In genomic region chr19:16209266-16209665, GRCh38 we compare ENCODE assay signal across 20 cellular contexts. TPM values are rescaled to one million over a fixed set of nuclear protein-coding genes. Genes with fewer than 3 reads are reported as not detected.
DNase-seq lines count a peak whose midpoint lies in the region; ATAC-seq and TF ChIP-seq lines count a peak whose summit lies in the region.
"Had no signal": no experiment of that assay in that cellular context is flagged by ENCODE, and none has a peak within 500 bp of the region (broad histone marks: within the 10 kb centered on the region; RNA-seq: fewer than 3 reads in every experiment).

No MANE protein-coding gene starts in this region.

- H3K9me3 Mint-ChIP-seq in activated CD8-positive, alpha-beta T cell treated with anti-CD3 and anti-CD28 coated beads for 36 hours, result peaks cover 10% of the 10 kb centered on the region
- no peaks in the 10 kb centered on the region for H3K9me3 Mint-ChIP-seq in activated CD8-positive, alpha-beta T cell treated with anti-CD3 and anti-CD28 coated beads, Interleukin-2, amount 10 ng/mL, durations not matched to agents 7 days and 5 days (ENCODE audit: insufficient read depth)

- CTCF ChIA-PET in activated CD8-positive, alpha-beta T cell treated with anti-CD3 and anti-CD28 coated beads for 36 hours (lab: Charles Lee), result interaction anchor here (1.1 kb wide), 2 partner anchors 24 to 167 kb away, joined by 3 to 4 read pairs; no protein-coding TSS in a partner anchor
- CTCF ChIA-PET in activated CD8-positive, alpha-beta T cell treated with anti-CD3 and anti-CD28 coated beads, Interleukin-2, amount 10 ng/mL, durations not matched to agents 7 days and 5 days (lab: Charles Lee), result interaction anchor here (0.8 kb wide), 2 partner anchors 38 to 123 kb away, joined by 3 read pairs; no protein-coding TSS in a partner anchor

- peaks cover 70% of the 10 kb centered on the region for H3K36me3 Mint-ChIP-seq in activated CD8-positive, alpha-beta T cell treated with anti-CD3 and anti-CD28 coated beads for 36 hours (ENCODE audit: low read depth)
- peaks cover 78% of the 10 kb centered on the region for H3K36me3 Mint-ChIP-seq in activated CD8-positive, alpha-beta T cell treated with anti-CD3 and anti-CD28 coated beads, Interleukin-2, amount 10 ng/mL, durations not matched to agents 7 days and 5 days (ENCODE audit: low read depth)

- H3K27me3 Mint-ChIP-seq in activated CD8-positive, alpha-beta T cell treated with anti-CD3 and anti-CD28 coated beads for 36 hours, result no peaks in the 10 kb centered on the region
- no peaks in the 10 kb centered on the region for H3K27me3 Mint-ChIP-seq in activated CD8-positive, alpha-beta T cell treated with anti-CD3 and anti-CD28 coated beads, Interleukin-2, amount 10 ng/mL, durations not matched to agents 7 days and 5 days (ENCODE audit: low read depth)

- peak overlapping the region; percentile 98 for H3K27ac ChIP-seq in VCaP
- H3K27ac ChIP-seq: A549, C4-2B had no signal

- no peak overlapping the region for H3K4me3 Mint-ChIP-seq in activated CD8-positive, alpha-beta T cell treated with anti-CD3 and anti-CD28 coated beads for 36 hours
- no peak overlapping the region for H3K4me3 Mint-ChIP-seq in activated CD8-positive, alpha-beta T cell treated with anti-CD3 and anti-CD28 coated beads, Interleukin-2, amount 10 ng/mL, durations not matched to agents 7 days and 5 days
- H3K4me3 Mint-ChIP-seq: HFFc6 had no signal

- intact Hi-C loops in activated CD8-positive, alpha-beta T cell treated with anti-CD3 and anti-CD28 coated beads for 36 hours (cut with micrococcal nuclease), result no loop called here

- H3K4me1 Mint-ChIP-seq in activated CD8-positive, alpha-beta T cell treated with anti-CD3 and anti-CD28 coated beads for 36 hours (ENCODE audit: low read depth), result peaks cover 68% of the 10 kb centered on the region
- H3K4me1 Mint-ChIP-seq in activated CD8-positive, alpha-beta T cell treated with anti-CD3 and anti-CD28 coated beads, Interleukin-2, amount 10 ng/mL, durations not matched to agents 7 days and 5 days (ENCODE audit: low read depth), result peaks cover 57% of the 10 kb centered on the region

- POLR2A ChIA-PET in activated CD8-positive, alpha-beta T cell treated with anti-CD3 and anti-CD28 coated beads for 36 hours (lab: Charles Lee), result interaction anchor here (1.1 to 1.8 kb wide), 2 partner anchors 9 to 15 kb away, joined by 4 to 5 read pairs; no protein-coding TSS in a partner anchor
- POLR2A ChIA-PET in activated CD8-positive, alpha-beta T cell treated with anti-CD3 and anti-CD28 coated beads, Interleukin-2, amount 10 ng/mL, durations not matched to agents 7 days and 5 days (lab: Charles Lee), result interaction anchor here (0.7 kb wide), 1 partner anchor 287 kb away, joined by 3 read pairs; the partner anchor contains the start of genes C19orf44 and CALR3

- ATAC-seq in activated CD8-positive, alpha-beta T cell treated with anti-CD3 and anti-CD28 coated beads for 36 hours, result no peak
- no peak for ATAC-seq in activated CD8-positive, alpha-beta T cell treated with anti-CD3 and anti-CD28 coated beads, Interleukin-2, amount 10 ng/mL, durations not matched to agents 7 days and 5 days
- ATAC-seq in HG02623 (IDR thresholded peaks at IDR 0.05; ENCODE audit: unreplicated experiment) (no peak), HG03135 (IDR thresholded peaks at IDR 0.05; ENCODE audit: unreplicated experiment) (no peak)
- ATAC-seq: A549 had no signal

- no peak for TF ChIP-seq CTCF in activated CD8-positive, alpha-beta T cell treated with anti-CD3 and anti-CD28 coated beads for 36 hours (IDR thresholded peaks at IDR 0.05)
- no peak for TF ChIP-seq CTCF in VCaP (conservative IDR thresholded peaks at IDR 0.05)

- peak overlapping the region; percentile 83 for H3K27ac Mint-ChIP-seq in activated CD8-positive, alpha-beta T cell treated with anti-CD3 and anti-CD28 coated beads for 36 hours
- no peak overlapping the region for H3K27ac Mint-ChIP-seq in activated CD8-positive, alpha-beta T cell treated with anti-CD3 and anti-CD28 coated beads, Interleukin-2, amount 10 ng/mL, durations not matched to agents 7 days and 5 days
- H3K27ac Mint-ChIP-seq: HFFc6 had no signal

- DNase-seq in activated CD8-positive, alpha-beta T cell treated with anti-CD3 and anti-CD28 coated beads for 36 hours, result no peak
- no peak for DNase-seq in activated CD8-positive, alpha-beta T cell treated with anti-CD3 and anti-CD28 coated beads, Interleukin-2, amount 10 ng/mL, durations not matched to agents 7 days and 5 days
- peak; percentile 55 for DNase-seq in mesenteric fat pad (ENCODE audit: low spot score)
- DNase-seq in kidney tubule cell (ENCODE audit: low spot score), result no peak
- DNase-seq: Caco-2, HFFc6, IMR-90, Karpas-422, MG63, NCI-H187, NCI-H446, NCI-H69, RPMI8226, SIG-M5 had no signal

RNA-seq across cellular contexts. Expression of gene AP1M1, which starts 11.6 kb away (rescaled TPM):
- 100 to 1,000 TPM in 1 of 2 experiments, 10 to 100 TPM in 1; 99.0 to 108 TPM for total RNA-seq in activated CD8-positive, alpha-beta T cell treated with anti-CD3 and anti-CD28 coated beads for 36 hours
- total RNA-seq in activated CD8-positive, alpha-beta T cell treated with anti-CD3 and anti-CD28 coated beads, Interleukin-2, amount 10 ng/mL, durations not matched to agents 7 days and 5 days, result 100 to 1,000 TPM; 184 to 186 TPM
- 110 TPM for total RNA-seq in mesenteric fat pad

RNA-seq across cellular contexts. Expression of gene FAM32A, which starts 24.1 kb away (rescaled TPM):
- total RNA-seq in activated CD8-positive, alpha-beta T cell treated with anti-CD3 and anti-CD28 coated beads for 36 hours, result 10 to 100 TPM; 41.7 to 44.7 TPM
- 10 to 100 TPM; 65.8 to 69.4 TPM for total RNA-seq in activated CD8-positive, alpha-beta T cell treated with anti-CD3 and anti-CD28 coated beads, Interleukin-2, amount 10 ng/mL, durations not matched to agents 7 days and 5 days
- total RNA-seq in mesenteric fat pad, result 59.4 TPM

RNA-seq across cellular contexts. Expression of gene CIB3, which starts 35.9 kb away (rescaled TPM):
- total RNA-seq in activated CD8-positive, alpha-beta T cell treated with anti-CD3 and anti-CD28 coated beads for 36 hours, result not detected
- not detected for total RNA-seq in activated CD8-positive, alpha-beta T cell treated with anti-CD3 and anti-CD28 coated beads, Interleukin-2, amount 10 ng/mL, durations not matched to agents 7 days and 5 days
- total RNA-seq in mesenteric fat pad, result not detected
- total RNA-seq: Caco-2, HFFc6, HT-29, IMR-90 had no signal
